ENCODE assay signal across 22 cellular contexts in genomic region chrX:49263631-49264030, GRCh38. TPM values are rescaled to one million over a fixed set of nuclear protein-coding genes. Genes with fewer than 3 reads are reported as not detected.
A peak's percentile ranks its signal among the peaks of the same experiment; 100 is the strongest.
DNase-seq lines count a peak whose midpoint lies in the region; ATAC-seq and TF ChIP-seq lines count a peak whose summit lies in the region.
"Had no signal": no experiment of that assay in that cellular context is flagged by ENCODE, and none has a peak within 500 bp of the region (broad histone marks: within the 10 kb centered on the region; RNA-seq: fewer than 3 reads in every experiment).

No MANE protein-coding gene starts in this region.

- TF ChIP-seq CTCF in mammary epithelial cell (conservative IDR thresholded peaks at IDR 0.05 in 1 of 2, IDR thresholded peaks at IDR 0.05 in 1 of 2; ENCODE audit: extremely low read depth in 1 of 2, insufficient read depth in 1 of 2, low read depth in 1 of 2, low read length in 2 of 2) = no peak

- peaks cover 2% of the 10 kb centered on the region for H3K4me1 ChIP-seq in mammary epithelial cell (ENCODE audit: insufficient read depth, low read length)

- H4K20me1 ChIP-seq in mammary epithelial cell (ENCODE audit: insufficient read depth, low read length) = no peaks in the 10 kb centered on the region

- no peaks in the 10 kb centered on the region for H3K27me3 Mint-ChIP-seq in activated CD4-positive, alpha-beta T cell treated with anti-CD3 and anti-CD28 coated beads, Interleukin-2, amount 10 ng/mL, durations not matched to agents 7 days and 5 days
- H3K27me3 Mint-ChIP-seq in stimulated activated naive CD8-positive, alpha-beta T cell treated with anti-CD3 and anti-CD28 coated beads, Interleukin-15, Interleukin-2, amounts not matched to agents 100 ng/mL and 50 ng/mL, for 24 hours = no peaks in the 10 kb centered on the region
- no peaks in the 10 kb centered on the region for H3K27me3 Mint-ChIP-seq in activated naive CD8-positive, alpha-beta T cell treated with anti-CD3 and anti-CD28 coated beads for 36 hours

- H3K27ac Mint-ChIP-seq in activated CD4-positive, alpha-beta T cell treated with anti-CD3 and anti-CD28 coated beads, Interleukin-2, amount 10 ng/mL, durations not matched to agents 7 days and 5 days = peak overlapping the region; percentile 81
- peak overlapping the region; percentile 82 for H3K27ac Mint-ChIP-seq in stimulated activated naive CD8-positive, alpha-beta T cell treated with anti-CD3 and anti-CD28 coated beads, Interleukin-15, Interleukin-2, amounts not matched to agents 100 ng/mL and 50 ng/mL, for 24 hours
- peak overlapping the region; percentile 79 for H3K27ac Mint-ChIP-seq in activated naive CD8-positive, alpha-beta T cell treated with anti-CD3 and anti-CD28 coated beads for 36 hours
- H3K27ac Mint-ChIP-seq: H9 had no signal

- no peaks in the 10 kb centered on the region for H3K9me3 ChIP-seq in mammary epithelial cell (replicated peaks; ENCODE audit: insufficient read depth, low read length)

- no peak for DNase-seq in activated CD4-positive, alpha-beta T cell treated with anti-CD3 and anti-CD28 coated beads, Interleukin-2, amount 10 ng/mL, durations not matched to agents 7 days and 5 days
- no peak for DNase-seq in activated CD4-positive, alpha-beta T cell treated with anti-CD3 and anti-CD28 coated beads for 1 hour
- no peak for DNase-seq in stimulated activated naive CD8-positive, alpha-beta T cell treated with anti-CD3 and anti-CD28 coated beads, Interleukin-15, Interleukin-2, amounts not matched to agents 100 U/mL and 50 U/mL, for 24 hours
- no peak for DNase-seq in activated naive CD8-positive, alpha-beta T cell treated with anti-CD3 and anti-CD28 coated beads for 36 hours
- no peak for DNase-seq in mammary epithelial cell
- DNase-seq: Calu3, DMS79, H9, Karpas-422, MM.1S, NCI-H1105, NCI-H187, NCI-H2171, NCI-H774 had no signal

- peak overlapping the region; percentile 66 for H3K4me3 Mint-ChIP-seq in activated CD4-positive, alpha-beta T cell treated with anti-CD3 and anti-CD28 coated beads, Interleukin-2, amount 10 ng/mL, durations not matched to agents 7 days and 5 days
- H3K4me3 Mint-ChIP-seq in stimulated activated naive CD8-positive, alpha-beta T cell treated with anti-CD3 and anti-CD28 coated beads, Interleukin-15, Interleukin-2, amounts not matched to agents 100 ng/mL and 50 ng/mL, for 24 hours = peak overlapping the region; percentile 74
- peak overlapping the region; percentile 77 for H3K4me3 Mint-ChIP-seq in activated naive CD8-positive, alpha-beta T cell treated with anti-CD3 and anti-CD28 coated beads for 36 hours
- H3K4me3 Mint-ChIP-seq: H9 had no signal

- H3K4me3 ChIP-seq in mammary epithelial cell (replicated peaks in 1 of 3; ENCODE audit: insufficient read depth in 1 of 3, low read depth in 2 of 3, low read length in 3 of 3) = no peak overlapping the region
- H3K4me3 ChIP-seq: GM12878 had no signal

- in situ Hi-C loops in mammary epithelial cell (cut with MboI; ENCODE audit: low sequenced_read_pairs in 2 of 2) = no loop called here

- no TSS peak for BruUV-seq in mammary epithelial cell (replicated peaks; lab: Mats Ljungman, UMichigan)

- no peaks in the 10 kb centered on the region for H3K79me2 ChIP-seq in mammary epithelial cell (ENCODE audit: insufficient read depth, low read length)

- no peak overlapping the region for H2AFZ ChIP-seq in mammary epithelial cell (ENCODE audit: low read depth, low read length)

- WGBS in mammary epithelial cell (ENCODE audit: low coverage, missing lambda C conversion rate) = 88% methylated on average over 7 of the region's 10 CpGs

- intact Hi-C loops in mammary epithelial cell (cut with micrococcal nuclease) = no loop called here

- H3K27ac ChIP-seq in mammary epithelial cell (ENCODE audit: insufficient read depth, low read depth, low read length) = no peak overlapping the region

- no peaks in the 10 kb centered on the region for H3K36me3 ChIP-seq in mammary epithelial cell (ENCODE audit: insufficient read depth, low read length)

- CTCF ChIA-PET in activated CD4-positive, alpha-beta T cell treated with anti-CD3 and anti-CD28 coated beads, Interleukin-2, amount 10 ng/mL, durations not matched to agents 7 days and 5 days (lab: Charles Lee) = no interaction called here
- CTCF ChIA-PET in mammary epithelial cell (lab: Charles Lee; ENCODE audit: low non-redundant PET) = no interaction called here

- H3K27me3 ChIP-seq in mammary epithelial cell (ENCODE audit: insufficient read depth, low read length) = no peaks in the 10 kb centered on the region

- dilution Hi-C loops in mammary epithelial cell (cut with HindIII; ENCODE audit: low sequenced_read_pairs) = no loop called here

- no peak overlapping the region for H3K9ac ChIP-seq in mammary epithelial cell (ENCODE audit: insufficient read depth, low read length)

- H3K4me2 ChIP-seq in mammary epithelial cell (ENCODE audit: insufficient read depth, low read depth, low read length) = no peak overlapping the region

- H3K9me3 Mint-ChIP-seq in activated CD4-positive, alpha-beta T cell treated with anti-CD3 and anti-CD28 coated beads, Interleukin-2, amount 10 ng/mL, durations not matched to agents 7 days and 5 days = no peaks in the 10 kb centered on the region
- H3K9me3 Mint-ChIP-seq in stimulated activated naive CD8-positive, alpha-beta T cell treated with anti-CD3 and anti-CD28 coated beads, Interleukin-15, Interleukin-2, amounts not matched to agents 100 ng/mL and 50 ng/mL, for 24 hours = no peaks in the 10 kb centered on the region
- no peaks in the 10 kb centered on the region for H3K9me3 Mint-ChIP-seq in activated naive CD8-positive, alpha-beta T cell treated with anti-CD3 and anti-CD28 coated beads for 36 hours

- POLR2A ChIA-PET in activated CD4-positive, alpha-beta T cell treated with anti-CD3 and anti-CD28 coated beads, Interleukin-2, amount 10 ng/mL, durations not matched to agents 7 days and 5 days (lab: Charles Lee) = no interaction called here

- peaks cover 5% of the 10 kb centered on the region for H3K36me3 Mint-ChIP-seq in activated CD4-positive, alpha-beta T cell treated with anti-CD3 and anti-CD28 coated beads, Interleukin-2, amount 10 ng/mL, durations not matched to agents 7 days and 5 days (ENCODE audit: low read depth)
- H3K36me3 Mint-ChIP-seq in stimulated activated naive CD8-positive, alpha-beta T cell treated with anti-CD3 and anti-CD28 coated beads, Interleukin-15, Interleukin-2, amounts not matched to agents 100 ng/mL and 50 ng/mL, for 24 hours (ENCODE audit: low read depth) = no peaks in the 10 kb centered on the region
- H3K36me3 Mint-ChIP-seq in activated naive CD8-positive, alpha-beta T cell treated with anti-CD3 and anti-CD28 coated beads for 36 hours = peaks cover 9% of the 10 kb centered on the region
- H3K36me3 Mint-ChIP-seq: CD14-positive monocyte had no signal

- no peak for ATAC-seq in stimulated activated naive CD8-positive, alpha-beta T cell treated with anti-CD3 and anti-CD28 coated beads, Interleukin-15, Interleukin-2, amounts not matched to agents 100 U/mL and 50 U/mL, for 24 hours
- ATAC-seq in HG03521 (IDR thresholded peaks at IDR 0.05; ENCODE audit: unreplicated experiment) (no peak), GM21576 (IDR thresholded peaks at IDR 0.05; ENCODE audit: unreplicated experiment) (no peak)
- ATAC-seq: GM12878 had no signal

- H3K4me1 Mint-ChIP-seq in activated CD4-positive, alpha-beta T cell treated with anti-CD3 and anti-CD28 coated beads, Interleukin-2, amount 10 ng/mL, durations not matched to agents 7 days and 5 days = peaks cover 46% of the 10 kb centered on the region
- peaks cover 54% of the 10 kb centered on the region for H3K4me1 Mint-ChIP-seq in stimulated activated naive CD8-positive, alpha-beta T cell treated with anti-CD3 and anti-CD28 coated beads, Interleukin-15, Interleukin-2, amounts not matched to agents 100 ng/mL and 50 ng/mL, for 24 hours (ENCODE audit: low read depth)
- H3K4me1 Mint-ChIP-seq in activated naive CD8-positive, alpha-beta T cell treated with anti-CD3 and anti-CD28 coated beads for 36 hours = peaks cover 52% of the 10 kb centered on the region

RNA-seq across cellular contexts. Expression of gene FOXP3, which starts 0.9 kb away (rescaled TPM):
- total RNA-seq in activated CD4-positive, alpha-beta T cell treated with anti-CD3 and anti-CD28 coated beads, Interleukin-2, amount 10 ng/mL, durations not matched to agents 7 days and 5 days = 10 to 100 TPM; 12.8 to 13.0 TPM
- 10 to 100 TPM; 11.2 to 11.9 TPM for total RNA-seq in activated naive CD8-positive, alpha-beta T cell treated with anti-CD3 and anti-CD28 coated beads for 36 hours
- total RNA-seq in mammary epithelial cell = under 1 TPM; 0.56 to 0.67 TPM
- 0.20 TPM for polyA plus RNA-seq in mammary epithelial cell
- polyA minus RNA-seq in mammary epithelial cell = not detected
- total RNA-seq: A673, G401 had no signal

RNA-seq across cellular contexts. Expression of gene PPP1R3F, which starts 6.0 kb away (rescaled TPM):
- 10 to 100 TPM; 11.2 to 12.3 TPM for total RNA-seq in activated CD4-positive, alpha-beta T cell treated with anti-CD3 and anti-CD28 coated beads, Interleukin-2, amount 10 ng/mL, durations not matched to agents 7 days and 5 days
- total RNA-seq in activated naive CD8-positive, alpha-beta T cell treated with anti-CD3 and anti-CD28 coated beads for 36 hours = 1 to 10 TPM; 2.1 to 2.5 TPM
- total RNA-seq in mammary epithelial cell = 1 to 10 TPM; 2.1 to 2.8 TPM
- polyA plus RNA-seq in mammary epithelial cell = 0.59 TPM
- not detected for polyA minus RNA-seq in mammary epithelial cell

RNA-seq across cellular contexts. Expression of gene CCDC22, which starts 28.4 kb away (rescaled TPM):
- 10 to 100 TPM; 25.4 to 28.3 TPM for total RNA-seq in activated CD4-positive, alpha-beta T cell treated with anti-CD3 and anti-CD28 coated beads, Interleukin-2, amount 10 ng/mL, durations not matched to agents 7 days and 5 days
- 10 to 100 TPM; 18.3 to 18.9 TPM for total RNA-seq in activated naive CD8-positive, alpha-beta T cell treated with anti-CD3 and anti-CD28 coated beads for 36 hours
- 10 to 100 TPM; 12.7 to 13.1 TPM for total RNA-seq in mammary epithelial cell
- 12.2 TPM for polyA plus RNA-seq in mammary epithelial cell
- polyA minus RNA-seq in mammary epithelial cell = 40.4 TPM

RNA-seq across cellular contexts. Expression of gene CACNA1F, which starts 30.5 kb away (rescaled TPM):
- total RNA-seq in activated CD4-positive, alpha-beta T cell treated with anti-CD3 and anti-CD28 coated beads, Interleukin-2, amount 10 ng/mL, durations not matched to agents 7 days and 5 days = under 1 TPM; 0.12 to 0.33 TPM
- total RNA-seq in activated naive CD8-positive, alpha-beta T cell treated with anti-CD3 and anti-CD28 coated beads for 36 hours = under 1 TPM; 0.72 to 0.85 TPM
- total RNA-seq in mammary epithelial cell = under 1 TPM in 1 of 2 donors, not detected in 1; under 0.01 TPM
- polyA plus RNA-seq in mammary epithelial cell = not detected
- not detected for polyA minus RNA-seq in mammary epithelial cell
- total RNA-seq: A673, Calu3, G401 had no signal
- polyA plus RNA-seq: CD14-positive monocyte had no signal

RNA-seq across cellular contexts. Expression of gene GAGE10, which starts 39.8 kb away (rescaled TPM):
- total RNA-seq in activated CD4-positive, alpha-beta T cell treated with anti-CD3 and anti-CD28 coated beads, Interleukin-2, amount 10 ng/mL, durations not matched to agents 7 days and 5 days = not detected
- not detected for total RNA-seq in activated naive CD8-positive, alpha-beta T cell treated with anti-CD3 and anti-CD28 coated beads for 36 hours
- total RNA-seq in mammary epithelial cell = not detected
- polyA plus RNA-seq in mammary epithelial cell = not detected
- polyA minus RNA-seq in mammary epithelial cell = not detected
- total RNA-seq: A673, Calu3, G401, GM12878, H9, NCI-H460 had no signal
- polyA plus RNA-seq: CD14-positive monocyte, GM12878 had no signal

Comparison
In these comparisons a context has a peak if more than half of its experiments do, and no peak if none do; other contexts are left out.
1. RNA of gene FOXP3, which starts 0.9 kb away (total RNA-seq): 12.8 to 13.0 TPM in activated CD4-positive, alpha-beta T cell treated with anti-CD3 and anti-CD28 coated beads, Interleukin-2, amount 10 ng/mL, durations not matched to agents 7 days and 5 days and 11.2 to 11.9 TPM in activated naive CD8-positive, alpha-beta T cell treated with anti-CD3 and anti-CD28 coated beads for 36 hours; 0.56 to 0.67 TPM in mammary epithelial cell; every median in the first group is over 4 times any median in the second.
2. Peak in every context shown above with its lines, with median percentiles within 50 percentile points of each other: H3K27ac Mint-ChIP-seq and H3K4me3 Mint-ChIP-seq.